Comparison of ENCODE assay signal across 1 cellular context in genomic region chr15:77497108-77497737, GRCh38.
TF ChIP-seq lines count a peak whose summit lies in the region.

No MANE protein-coding gene starts in this region.

TF ChIP-seq in HepG2, 621 proteins besides CTCF, POLR2A, EP300 and RAD21 (continued from another document):
- TF ChIP-seq ZNF280B (CRISPR knock-in tag; IDR thresholded peaks at IDR 0.05; ENCODE audit: borderline replicate concordance) (peak; percentile 16; the same call in 1 of the 2 replicates), ARID2 (CRISPR knock-in tag; IDR thresholded peaks at IDR 0.05; ENCODE audit: borderline replicate concordance) (no peak), NR1H2 (CRISPR knock-in tag; IDR thresholded peaks at IDR 0.05; ENCODE audit: borderline replicate concordance, low read depth) (no peak)
